Comparison of ENCODE assay signal across 8 cellular contexts in the genomic region with DNA sequence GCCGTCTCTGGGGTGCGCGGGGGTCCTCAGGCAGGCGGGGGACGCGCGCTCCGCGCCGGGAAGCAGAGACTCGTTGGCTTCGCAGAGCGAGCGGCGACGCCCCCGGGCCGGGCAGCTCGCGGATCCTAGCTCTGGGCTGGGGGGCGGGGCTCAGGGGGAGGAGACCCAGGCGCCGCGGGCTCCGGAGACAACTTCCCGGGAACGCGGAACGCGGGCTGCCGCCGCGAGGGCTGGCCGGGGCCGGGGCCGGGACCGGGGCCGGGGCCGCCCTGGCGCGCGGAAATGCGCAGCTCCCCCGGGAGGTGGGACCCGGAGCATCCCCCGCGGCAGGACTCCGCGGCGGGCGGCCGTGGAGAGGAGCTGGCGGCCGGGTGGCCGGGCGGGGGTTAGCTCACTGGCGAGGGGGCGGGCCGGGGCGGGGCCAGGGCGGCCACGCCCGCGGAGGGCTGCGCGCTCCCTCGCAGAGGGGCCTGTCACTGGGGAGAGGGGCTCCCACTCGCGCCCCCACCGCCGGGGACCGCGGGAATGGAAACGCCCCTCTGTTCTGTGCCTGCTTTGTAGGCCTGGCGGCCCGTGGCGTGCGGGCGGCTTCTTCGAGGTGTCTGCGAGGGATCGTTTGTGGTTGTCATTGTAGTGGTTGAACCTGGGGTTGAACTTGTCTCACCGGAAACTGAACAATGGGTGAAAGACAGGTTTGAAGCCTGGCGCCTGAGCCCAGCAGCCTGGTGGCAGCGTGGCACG. TPM values are rescaled to one million over a fixed set of nuclear protein-coding genes. Genes with fewer than 3 reads are reported as not detected.
DNase-seq lines count a peak whose midpoint lies in the region; ATAC-seq and TF ChIP-seq lines count a peak whose summit lies in the region.

A gene (minus strand): TSS at position 98 of the 741 bp plus-strand sequence.

- H3K4me3 ChIP-seq in fibroblast of mammary gland (ENCODE audit: control insufficient read depth, low read depth, low read length) (peak within 1 kb of the TSS; percentile 37), urinary bladder (ENCODE audit: low read depth, low read length) (peak within 1 kb of the TSS; percentile 77)

- H3K27ac Mint-ChIP-seq in activated CD8-positive, alpha-beta memory T cell treated with anti-CD3 and anti-CD28 coated beads, Interleukin-2, amount 10 ng/mL, durations not matched to agents 7 days and 5 days: peak within 1 kb of the TSS; percentile 4
- no peak within 1 kb of the TSS for H3K27ac Mint-ChIP-seq in nephron progenitor cell

- H3K27ac ChIP-seq in urinary bladder (ENCODE audit: low read depth): peak within 1 kb of the TSS; percentile 15

- peak within 1 kb of the TSS; percentile 38 for H3K4me3 Mint-ChIP-seq in activated CD8-positive, alpha-beta memory T cell treated with anti-CD3 and anti-CD28 coated beads, Interleukin-2, amount 10 ng/mL, durations not matched to agents 7 days and 5 days
- peak within 1 kb of the TSS; percentile 80 for H3K4me3 Mint-ChIP-seq in nephron progenitor cell

- no peaks in the 10 kb centered on the region for H3K36me3 ChIP-seq in urinary bladder (ENCODE audit: insufficient read depth)

- H3K4me1 ChIP-seq in urinary bladder (ENCODE audit: insufficient read depth): no peaks in the 10 kb centered on the region

- peak; percentile 82 for DNase-seq in GM10248 (ENCODE audit: extremely low spot score)
- DNase-seq in activated CD8-positive, alpha-beta memory T cell treated with anti-CD3 and anti-CD28 coated beads, Interleukin-2, amount 10 ng/mL, durations not matched to agents 7 days and 5 days: peak; percentile 55
- DNase-seq in fibroblast of mammary gland (ENCODE audit: low read depth): no peak
- peak; percentile 89 for DNase-seq in nephron progenitor cell
- DNase-seq in cortex of kidney (lab: John Stamatoyannopoulos, UW): no peak
- DNase-seq in NK-92 (lab: John Stamatoyannopoulos, UW; ENCODE audit: unreplicated experiment): no peak

- H3K27me3 Mint-ChIP-seq in activated CD8-positive, alpha-beta memory T cell treated with anti-CD3 and anti-CD28 coated beads, Interleukin-2, amount 10 ng/mL, durations not matched to agents 7 days and 5 days: peaks cover 30% of the 10 kb centered on the region
- H3K27me3 Mint-ChIP-seq in nephron progenitor cell (ENCODE audit: low read depth, poor library complexity): peaks cover 70% of the 10 kb centered on the region

- H3K36me3 Mint-ChIP-seq in activated CD8-positive, alpha-beta memory T cell treated with anti-CD3 and anti-CD28 coated beads, Interleukin-2, amount 10 ng/mL, durations not matched to agents 7 days and 5 days: peaks cover 2% of the 10 kb centered on the region
- H3K36me3 Mint-ChIP-seq in nephron progenitor cell (ENCODE audit: low read depth): peaks cover 15% of the 10 kb centered on the region

- CTCF ChIA-PET in GM10248 (lab: Yijun Ruan, JAX): no interaction called here
- CTCF ChIA-PET in activated CD8-positive, alpha-beta memory T cell treated with anti-CD3 and anti-CD28 coated beads, Interleukin-2, amount 10 ng/mL, durations not matched to agents 7 days and 5 days (lab: Charles Lee): no interaction called here

- peaks cover 15% of the 10 kb centered on the region for H3K9me3 Mint-ChIP-seq in activated CD8-positive, alpha-beta memory T cell treated with anti-CD3 and anti-CD28 coated beads, Interleukin-2, amount 10 ng/mL, durations not matched to agents 7 days and 5 days (ENCODE audit: low read depth)
- H3K9me3 Mint-ChIP-seq in nephron progenitor cell: peaks cover 45% of the 10 kb centered on the region

- under 1% methylated on average over 86 of the region's 86 CpGs for WGBS in urinary bladder

- ATAC-seq in HG02885 (IDR thresholded peaks at IDR 0.05; ENCODE audit: poor library complexity, unreplicated experiment): peak; percentile 68
- peak; percentile 68 for ATAC-seq in activated CD8-positive, alpha-beta memory T cell treated with anti-CD3 and anti-CD28 coated beads, Interleukin-2, amount 10 ng/mL, durations not matched to agents 7 days and 5 days

- POLR2A ChIA-PET in GM10248 (lab: Yijun Ruan, JAX): no interaction called here

- TF ChIP-seq CTCF in GM10248 (IDR thresholded peaks at IDR 0.05; ENCODE audit: control extremely low read depth, extremely low read depth, low read depth, missing control alignments) (no peak), fibroblast of mammary gland (conservative IDR thresholded peaks at IDR 0.05; ENCODE audit: control insufficient read depth, insufficient read depth, low read depth, low read length) (no peak), nephron progenitor cell (IDR thresholded peaks at IDR 0.05) (no peak)

- peaks cover 6% of the 10 kb centered on the region for H3K4me1 Mint-ChIP-seq in activated CD8-positive, alpha-beta memory T cell treated with anti-CD3 and anti-CD28 coated beads, Interleukin-2, amount 10 ng/mL, durations not matched to agents 7 days and 5 days
- peaks cover 5% of the 10 kb centered on the region for H3K4me1 Mint-ChIP-seq in nephron progenitor cell

RNA-seq across cellular contexts. Expression of the gene that starts here (rescaled TPM):
- 1 to 10 TPM in 1 of 2 experiments, under 1 TPM in 1; 0.53 to 2.1 TPM for total RNA-seq in activated CD8-positive, alpha-beta memory T cell treated with anti-CD3 and anti-CD28 coated beads, Interleukin-2, amount 10 ng/mL, durations not matched to agents 7 days and 5 days
- 86.7 TPM for total RNA-seq in urinary bladder
- polyA plus RNA-seq in urinary bladder: 32.7 TPM

Comparison
In these comparisons a context has a peak if more than half of its experiments do, and no peak if none do; other contexts are left out.
1. RNA of the gene that starts here (total RNA-seq): 86.7 TPM in urinary bladder (single experiment); 0.53 to 2.1 TPM in activated CD8-positive, alpha-beta memory T cell treated with anti-CD3 and anti-CD28 coated beads, Interleukin-2, amount 10 ng/mL, durations not matched to agents 7 days and 5 days; every median in the first group is over 10 times any median in the second.
2. DNase-seq: peak in GM10248 (single experiment), activated CD8-positive, alpha-beta memory T cell treated with anti-CD3 and anti-CD28 coated beads, Interleukin-2, amount 10 ng/mL, durations not matched to agents 7 days and 5 days (single experiment) and nephron progenitor cell (single experiment); none in fibroblast of mammary gland (single experiment), cortex of kidney (single experiment) and NK-92 (single experiment).